Comparison of ENCODE assay signal across 24 cellular contexts in genomic region chr12:113440947-113441782, GRCh38. TPM values are rescaled to one million over a fixed set of nuclear protein-coding genes. Genes with fewer than 3 reads are reported as not detected.
"Had no signal": no experiment of that assay in that cellular context is flagged by ENCODE, and none has a peak within 500 bp of the region (broad histone marks: within the 10 kb centered on the region; RNA-seq: fewer than 3 reads in every experiment).

No MANE protein-coding gene starts in this region.

- H3K36me3 ChIP-seq: adrenal gland had no signal

- H3K27me3 ChIP-seq: adrenal gland had no signal

- H3K27ac Mint-ChIP-seq: activated CD4-positive, alpha-beta T cell treated with anti-CD3 and anti-CD28 coated beads, Interleukin-2, amount 10 ng/mL, durations not matched to agents 24 days and 14 days; activated CD8-positive, alpha-beta T cell treated with anti-CD3 and anti-CD28 coated beads for 36 hours; activated naive CD4-positive, alpha-beta T cell treated with anti-CD3 and anti-CD28 coated beads for 36 hours; activated naive CD4-positive, alpha-beta T cell treated with anti-CD3 and anti-CD28 coated beads, Interleukin-2, amount 50 U/mL, for 72 hours; activated T-cell treated with anti-CD3 and anti-CD28 coated beads, Interleukin-2, amount 50 U/mL, for 24 hours; brain had no signal

- DNase-seq: activated CD4-positive, alpha-beta T cell treated with anti-CD3 and anti-CD28 coated beads, Interleukin-2, amount 10 ng/mL, durations not matched to agents 24 days and 14 days; activated CD4-positive, alpha-beta T cell treated with anti-CD3 and anti-CD28 coated beads, Interleukin-2, amount 50 U/mL, for 4 hours; activated CD8-positive, alpha-beta T cell treated with anti-CD3 and anti-CD28 coated beads for 36 hours; activated gamma-delta T cell treated with Interleukin-2 at 50 U/mL for 16 hours; activated naive CD4-positive, alpha-beta T cell treated with anti-CD3 and anti-CD28 coated beads for 36 hours; activated T-cell treated with anti-CD3 and anti-CD28 coated beads, Interleukin-2, amount 50 U/mL, for 24 hours; caudate nucleus; NCI-H1105; NCI-H1417 treated with DMSO at 0.1 percent for 48 hours; NCI-H1694 treated with DMSO at 0.1 percent for 48 hours; NCI-H2029; NCI-H345; NCI-H524 treated with DMSO at 0.1 percent for 48 hours; OCI-M1; Right ventricle myocardium superior; T1000 had no signal

- H3K27ac ChIP-seq: adrenal gland, SK-N-MC had no signal

- H3K36me3 Mint-ChIP-seq: brain had no signal

- H3K4me3 Mint-ChIP-seq: activated CD4-positive, alpha-beta T cell treated with anti-CD3 and anti-CD28 coated beads, Interleukin-2, amount 10 ng/mL, durations not matched to agents 24 days and 14 days; activated CD8-positive, alpha-beta T cell treated with anti-CD3 and anti-CD28 coated beads for 36 hours; activated naive CD4-positive, alpha-beta T cell treated with anti-CD3 and anti-CD28 coated beads for 36 hours; activated T-cell treated with anti-CD3 and anti-CD28 coated beads, Interleukin-2, amount 50 U/mL, for 24 hours; brain had no signal

- H3K4me1 ChIP-seq: adrenal gland had no signal

- ATAC-seq: activated CD8-positive, alpha-beta T cell treated with anti-CD3 and anti-CD28 coated beads for 36 hours; activated naive CD4-positive, alpha-beta T cell treated with anti-CD3 and anti-CD28 coated beads, Interleukin-2, amount 50 U/mL, for 72 hours had no signal

- H3K4me1 Mint-ChIP-seq: activated CD4-positive, alpha-beta T cell treated with anti-CD3 and anti-CD28 coated beads, Interleukin-2, amount 10 ng/mL, durations not matched to agents 24 days and 14 days had no signal

- H3K9me3 Mint-ChIP-seq: activated CD8-positive, alpha-beta T cell treated with anti-CD3 and anti-CD28 coated beads for 36 hours; activated naive CD4-positive, alpha-beta T cell treated with anti-CD3 and anti-CD28 coated beads for 36 hours; activated naive CD4-positive, alpha-beta T cell treated with anti-CD3 and anti-CD28 coated beads, Interleukin-2, amount 50 U/mL, for 72 hours; activated T-cell treated with anti-CD3 and anti-CD28 coated beads, Interleukin-2, amount 50 U/mL, for 24 hours had no signal

- FAIRE-seq: astrocyte, bronchial epithelial cell had no signal

- H3K9me3 ChIP-seq: adrenal gland had no signal

- H3K4me3 ChIP-seq: adrenal gland, SK-N-MC had no signal

RNA-seq across cellular contexts. Expression of gene SDSL, which starts 19.0 kb away (rescaled TPM):
- total RNA-seq: activated CD8-positive, alpha-beta T cell treated with anti-CD3 and anti-CD28 coated beads for 36 hours; activated naive CD4-positive, alpha-beta T cell treated with anti-CD3 and anti-CD28 coated beads for 36 hours had no signal

RNA-seq across cellular contexts. Expression of gene LHX5, which starts 30.5 kb away (rescaled TPM):
- total RNA-seq: activated CD4-positive, alpha-beta T cell treated with anti-CD3 and anti-CD28 coated beads, Interleukin-2, amount 10 ng/mL, durations not matched to agents 24 days and 14 days; activated CD8-positive, alpha-beta T cell treated with anti-CD3 and anti-CD28 coated beads for 36 hours; activated naive CD4-positive, alpha-beta T cell treated with anti-CD3 and anti-CD28 coated beads for 36 hours; activated naive CD4-positive, alpha-beta T cell treated with anti-CD3 and anti-CD28 coated beads, Interleukin-2, amount 50 U/mL, for 72 hours; adrenal gland; Right ventricle myocardium superior; T-helper 1 cell treated with Interleukin-12 subunit alpha and Interleukin-12 subunit beta and Interleukin-4 antibody, amounts not matched to agents 30 ng/mL and 1 ng/mL, for 36 hours; T-helper 2 cell treated with Interferon-gamma antibody and Interleukin-4, amounts not matched to agents 100 ng/mL and 5 ng/mL, for 36 hours had no signal
- polyA plus RNA-seq: adrenal gland had no signal

RNA-seq across cellular contexts. Expression of gene SDS, which starts 37.5 kb away (rescaled TPM):
- total RNA-seq: activated CD4-positive, alpha-beta T cell treated with anti-CD3 and anti-CD28 coated beads, Interleukin-2, amount 10 ng/mL, durations not matched to agents 24 days and 14 days; activated CD8-positive, alpha-beta T cell treated with anti-CD3 and anti-CD28 coated beads for 36 hours; activated naive CD4-positive, alpha-beta T cell treated with anti-CD3 and anti-CD28 coated beads for 36 hours; activated naive CD4-positive, alpha-beta T cell treated with anti-CD3 and anti-CD28 coated beads, Interleukin-2, amount 50 U/mL, for 72 hours; astrocyte; bronchial epithelial cell; Right ventricle myocardium superior; T-helper 1 cell treated with Interleukin-12 subunit alpha and Interleukin-12 subunit beta and Interleukin-4 antibody, amounts not matched to agents 30 ng/mL and 1 ng/mL, for 36 hours; T-helper 2 cell treated with Interferon-gamma antibody and Interleukin-4, amounts not matched to agents 100 ng/mL and 5 ng/mL, for 36 hours had no signal
